Comparison of ENCODE assay signal across 13 cellular contexts in genomic region chr10:33460461-33461294, GRCh38.
DNase-seq lines count a peak whose midpoint lies in the region; ATAC-seq and TF ChIP-seq lines count a peak whose summit lies in the region.
"Had no signal": no experiment of that assay in that cellular context is flagged by ENCODE, and none has a peak within 500 bp of the region (broad histone marks: within the 10 kb centered on the region; RNA-seq: fewer than 3 reads in every experiment).

No MANE protein-coding gene starts in this region.

- peak; percentile 41 for DNase-seq in amniotic epithelial cell (ENCODE audit: low read depth)
- peak; percentile 54 to 69 for DNase-seq in heart right ventricle
- DNase-seq in renal cortical epithelial cell (ENCODE audit: low read depth): peak; percentile 8
- DNase-seq in activated CD4-positive, alpha-beta T cell treated with anti-CD3 and anti-CD28 coated beads for 1 hour: no peak
- DNase-seq in cerebellar nuclear complex (lab: John Stamatoyannopoulos, UW): no peak
- no peak for DNase-seq in GM10248 (ENCODE audit: extremely low spot score)
- DNase-seq: central memory CD4-positive, alpha-beta T cell; NCI-H1417 treated with DMSO at 0.1 percent for 48 hours had no signal

- WGBS in heart right ventricle, 2 donors: 46 to 51% methylated on average over 6 of the region's 6 CpGs

- no peaks in the 10 kb centered on the region for H3K9me3 ChIP-seq in heart right ventricle
- H3K9me3 ChIP-seq: BLaER1 had no signal

- H3K27ac ChIP-seq in C4-2B (0 out of 2 replicates have a peak overlapping the region, but pooled peaks have one; percentile 21), heart right ventricle (peak overlapping the region in 8 of 10 donors; percentile 14 to 75 (median 66))
- H3K27ac ChIP-seq: BLaER1, HL-60 had no signal

- POLR2A ChIA-PET in GM10248 (lab: Yijun Ruan, JAX): no interaction called here

- TF ChIP-seq CTCF in C4-2B (conservative IDR thresholded peaks at IDR 0.05): no peak
- TF ChIP-seq CTCF in heart right ventricle (IDR thresholded peaks at IDR 0.05): no peak
- TF ChIP-seq CTCF in GM10248 (IDR thresholded peaks at IDR 0.05; ENCODE audit: control extremely low read depth, extremely low read depth, low read depth, missing control alignments): no peak

- H3K27me3 ChIP-seq in heart right ventricle: no peaks in the 10 kb centered on the region
- H3K27me3 ChIP-seq: BLaER1 had no signal

- CTCF ChIA-PET in GM10248 (lab: Yijun Ruan, JAX): no interaction called here

- H3K4me3 ChIP-seq in heart right ventricle: no peak overlapping the region
- H3K4me3 ChIP-seq: BLaER1 had no signal

- ATAC-seq in heart right ventricle: peak; percentile 83 to 98 (median 96)
- ATAC-seq in GM18511 (IDR thresholded peaks at IDR 0.05; ENCODE audit: unreplicated experiment): no peak
- ATAC-seq: natural killer cell treated with Interleukin-12 subunit alpha and Interleukin-12 subunit beta and Interleukin-15 and Interleukin-18, amount 100 ng/mL, for 72 hours had no signal

- no peaks in the 10 kb centered on the region for H3K36me3 ChIP-seq in heart right ventricle
- H3K36me3 ChIP-seq: BLaER1 had no signal

- intact Hi-C loops in heart right ventricle (cut with DNase I): loop anchor here in 2 of 10 donors (10.0 kb wide), 2 partner anchors 116 to 126 kb away; partner anchors contain the start of gene NRP1 (in 1 of the 2)

- H3K4me1 ChIP-seq in heart right ventricle: peaks cover 0 to 31% (median 22%) of the 10 kb centered on the region in 9 donors

Comparison
In these comparisons a context has a peak if more than half of its experiments do, and no peak if none do; other contexts are left out.
1. DNase-seq: peak in amniotic epithelial cell (single experiment), heart right ventricle (2 of 2) and renal cortical epithelial cell (single experiment); none in activated CD4-positive, alpha-beta T cell treated with anti-CD3 and anti-CD28 coated beads for 1 hour (single experiment), cerebellar nuclear complex (0 of 2) and GM10248 (single experiment).